ENCODE assay signal across 16 cellular contexts in genomic region chr9:73166453-73166852, GRCh38. TPM values are rescaled to one million over a fixed set of nuclear protein-coding genes. Genes with fewer than 3 reads are reported as not detected.
DNase-seq lines count a peak whose midpoint lies in the region; ATAC-seq and TF ChIP-seq lines count a peak whose summit lies in the region.
"Had no signal": no experiment of that assay in that cellular context is flagged by ENCODE, and none has a peak within 500 bp of the region (broad histone marks: within the 10 kb centered on the region; RNA-seq: fewer than 3 reads in every experiment).

No MANE protein-coding gene starts in this region.

- no peak for TF ChIP-seq CTCF in endothelial cell (IDR thresholded peaks at IDR 0.05; ENCODE audit: unreplicated experiment)

- H3K4me3 Mint-ChIP-seq in activated T-cell treated with anti-CD3 and anti-CD28 coated beads, Interleukin-2, amount 50 U/mL, for 24 hours = no peak overlapping the region
- H3K4me3 Mint-ChIP-seq in activated naive CD8-positive, alpha-beta T cell treated with anti-CD3 and anti-CD28 coated beads, Interleukin-2, amount 50 U/mL, for 24 hours = no peak overlapping the region
- no peak overlapping the region for H3K4me3 Mint-ChIP-seq in immature natural killer cell
- no peak overlapping the region for H3K4me3 Mint-ChIP-seq in endothelial cell (ENCODE audit: unreplicated experiment)

- ATAC-seq in activated naive CD8-positive, alpha-beta T cell treated with anti-CD3 and anti-CD28 coated beads, Interleukin-2, amount 50 U/mL, for 24 hours = no peak
- ATAC-seq in GM18873 (IDR thresholded peaks at IDR 0.05; ENCODE audit: low FRiP score, unreplicated experiment) = no peak

- no peak for DNase-seq in activated T-cell treated with anti-CD3 and anti-CD28 coated beads, Interleukin-2, amount 50 U/mL, for 24 hours
- DNase-seq in activated T-cell treated with anti-CD3 and anti-CD28 coated beads for 4 hours = no peak
- no peak for DNase-seq in activated naive CD8-positive, alpha-beta T cell treated with anti-CD3 and anti-CD28 coated beads, Interleukin-2, amount 50 U/mL, for 24 hours
- no peak for DNase-seq in immature natural killer cell
- DNase-seq in NCI-H82 (lab: John Stamatoyannopoulos, UW) = no peak
- DNase-seq in cerebellar nuclear complex (lab: John Stamatoyannopoulos, UW) = no peak
- DNase-seq in endothelial cell (ENCODE audit: low spot score) = no peak
- DNase-seq: DMS153, MV-4-11, NCI-H1417 treated with DMSO at 0.1 percent for 48 hours, NCI-H2029, NCI-H510A treated with DMSO at 0.1 percent for 48 hours, Peyer's patch, Right ventricle myocardium superior, SK-N-SH had no signal

- H3K9me3 Mint-ChIP-seq in activated T-cell treated with anti-CD3 and anti-CD28 coated beads, Interleukin-2, amount 50 U/mL, for 24 hours = no peaks in the 10 kb centered on the region
- no peaks in the 10 kb centered on the region for H3K9me3 Mint-ChIP-seq in activated naive CD8-positive, alpha-beta T cell treated with anti-CD3 and anti-CD28 coated beads, Interleukin-2, amount 50 U/mL, for 24 hours
- H3K9me3 Mint-ChIP-seq in immature natural killer cell (no peaks in the 10 kb centered on the region), endothelial cell (ENCODE audit: unreplicated experiment) (no peaks in the 10 kb centered on the region)

- H3K4me1 Mint-ChIP-seq in activated T-cell treated with anti-CD3 and anti-CD28 coated beads, Interleukin-2, amount 50 U/mL, for 24 hours (ENCODE audit: low read depth) = peaks cover 33% of the 10 kb centered on the region
- H3K4me1 Mint-ChIP-seq in activated naive CD8-positive, alpha-beta T cell treated with anti-CD3 and anti-CD28 coated beads, Interleukin-2, amount 50 U/mL, for 24 hours = peaks cover 30% of the 10 kb centered on the region
- H3K4me1 Mint-ChIP-seq in immature natural killer cell (peaks cover 20 to 29% of the 10 kb centered on the region in 2 donors), endothelial cell (ENCODE audit: unreplicated experiment) (no peaks in the 10 kb centered on the region)

- peaks cover 73% of the 10 kb centered on the region for H3K36me3 Mint-ChIP-seq in activated T-cell treated with anti-CD3 and anti-CD28 coated beads, Interleukin-2, amount 50 U/mL, for 24 hours (ENCODE audit: low read depth)
- peaks cover 36% of the 10 kb centered on the region for H3K36me3 Mint-ChIP-seq in activated naive CD8-positive, alpha-beta T cell treated with anti-CD3 and anti-CD28 coated beads, Interleukin-2, amount 50 U/mL, for 24 hours (ENCODE audit: low read depth)
- H3K36me3 Mint-ChIP-seq in immature natural killer cell = peaks cover 47 to 69% (median 59%) of the 10 kb centered on the region in 3 donors
- no peaks in the 10 kb centered on the region for H3K36me3 Mint-ChIP-seq in endothelial cell (ENCODE audit: low read depth, unreplicated experiment)

- no peaks in the 10 kb centered on the region for H3K27me3 Mint-ChIP-seq in activated T-cell treated with anti-CD3 and anti-CD28 coated beads, Interleukin-2, amount 50 U/mL, for 24 hours
- H3K27me3 Mint-ChIP-seq in activated naive CD8-positive, alpha-beta T cell treated with anti-CD3 and anti-CD28 coated beads, Interleukin-2, amount 50 U/mL, for 24 hours = no peaks in the 10 kb centered on the region
- H3K27me3 Mint-ChIP-seq in immature natural killer cell (ENCODE audit: low read depth in 3 of 3) = peaks cover 0 to 4% (median 0%) of the 10 kb centered on the region in 3 donors
- no peaks in the 10 kb centered on the region for H3K27me3 Mint-ChIP-seq in endothelial cell (ENCODE audit: unreplicated experiment)

- peak overlapping the region; percentile 66 for H3K27ac Mint-ChIP-seq in activated T-cell treated with anti-CD3 and anti-CD28 coated beads, Interleukin-2, amount 50 U/mL, for 24 hours
- H3K27ac Mint-ChIP-seq in activated naive CD8-positive, alpha-beta T cell treated with anti-CD3 and anti-CD28 coated beads, Interleukin-2, amount 50 U/mL, for 24 hours = peak overlapping the region; percentile 9
- H3K27ac Mint-ChIP-seq in immature natural killer cell (peak overlapping the region; percentile 65 to 90 (median 82)), endothelial cell (ENCODE audit: unreplicated experiment) (no peak overlapping the region)

RNA-seq across cellular contexts. Expression of gene ANXA1, which starts 14.8 kb away (rescaled TPM):
- polyA plus RNA-seq in immature natural killer cell = 100 to 1,000 TPM; 426 to 769 (median 538) TPM
- 43.3 TPM for total RNA-seq in endothelial cell (ENCODE audit: unreplicated experiment)
